Comparison of ENCODE assay signal across 14 cellular contexts in genomic region chr7:2830609-2831376, GRCh38.
"Had no signal": no experiment of that assay in that cellular context is flagged by ENCODE, and none has a peak within 500 bp of the region (broad histone marks: within the 10 kb centered on the region; RNA-seq: fewer than 3 reads in every experiment).

No MANE protein-coding gene starts in this region.

- DNase-seq: activated CD4-positive, alpha-beta T cell treated with anti-CD3 and anti-CD28 coated beads, Interleukin-2, amount 50 U/mL, for 48 hours; activated gamma-delta T cell treated with Interleukin-2 at 50 U/mL for 16 hours; activated T-cell treated with anti-CD3 and anti-CD28 coated beads, Interleukin-2, amount 50 U/mL, for 72 hours; effector memory CD4-positive, alpha-beta T cell; left cardiac atrium; naive B cell; tibial artery had no signal

- H3K27ac ChIP-seq: ascending aorta, cardiac muscle cell, epithelial cell of prostate, parathyroid adenoma, skin epidermis, tibial artery had no signal

- H3K9ac ChIP-seq: parathyroid adenoma had no signal

- H3K4me3 ChIP-seq: ascending aorta, cardiac muscle cell, skin epidermis, tibial artery had no signal

- H3K36me3 ChIP-seq: cardiac muscle cell had no signal

- H3K9me3 ChIP-seq: ascending aorta, tibial artery had no signal

- ATAC-seq: activated CD4-positive, CD25-positive, alpha-beta regulatory T cell treated with anti-CD3 and anti-CD28 coated beads, Interleukin-2, amount 50 U/mL, for 24 hours; activated T-cell treated with anti-CD3 and anti-CD28 coated beads, Interleukin-2, amount 50 U/mL, for 72 hours; left cardiac atrium; stimulated activated effector memory CD8-positive, alpha-beta T cell treated with anti-CD3 and anti-CD28 coated beads, Interleukin-12 subunit alpha, Interleukin-12 subunit beta, amount 100 ng/mL, for 72 hours had no signal

- H3K4me1 ChIP-seq: ascending aorta, parathyroid adenoma, tibial artery had no signal

- H3K27me3 ChIP-seq: ascending aorta, cardiac muscle cell, tibial artery had no signal

- H2AFZ ChIP-seq: parathyroid adenoma had no signal
